Comparison of ENCODE assay signal across 31 cellular contexts in genomic region chrX:53379008-53379710, GRCh38.
"Had no signal": no experiment of that assay in that cellular context is flagged by ENCODE, and none has a peak within 500 bp of the region (broad histone marks: within the 10 kb centered on the region; RNA-seq: fewer than 3 reads in every experiment).

No MANE protein-coding gene starts in this region.

- H3K4me1 Mint-ChIP-seq: activated B cell treated with CpG ODN at 0.5 μM for 24 hours; activated CD4-positive, alpha-beta T cell treated with anti-CD3 and anti-CD28 coated beads, Interleukin-2, amount 10 ng/mL, durations not matched to agents 24 days and 14 days; activated naive CD8-positive, alpha-beta T cell treated with anti-CD3 and anti-CD28 coated beads, Interleukin-2, amount 50 U/mL, for 24 hours had no signal

- H3K4me2 ChIP-seq: SK-N-SH had no signal

- H3K27ac Mint-ChIP-seq: activated B cell treated with CpG ODN at 0.5 μM for 24 hours; activated CD4-positive, alpha-beta T cell treated with anti-CD3 and anti-CD28 coated beads, Interleukin-2, amount 10 ng/mL, durations not matched to agents 24 days and 14 days; activated CD8-positive, alpha-beta T cell treated with anti-CD3 and anti-CD28 coated beads for 36 hours; activated naive CD8-positive, alpha-beta T cell treated with anti-CD3 and anti-CD28 coated beads, Interleukin-2, amount 50 U/mL, for 24 hours; activated T-cell treated with anti-CD3 and anti-CD28 coated beads, Interleukin-2, amount 50 U/mL, for 24 hours; activated T-helper 1 cell treated with anti-CD3 and anti-CD28 coated beads, Interleukin-12 subunit alpha, Interleukin-12 subunit beta, Interleukin-2, Interleukin-4 antibody, amounts not matched to agents 30 ng/mL and 10 ng/mL and 1 ng/mL, durations not matched to agents 14 hours and 24 hours and 36 hours; T-helper 1 cell treated with Interleukin-12 subunit alpha and Interleukin-12 subunit beta and Interleukin-4 antibody, amounts not matched to agents 30 μg/mL and 1 μg/mL, for 36 hours; T-helper 2 cell treated with Interferon-gamma antibody and Interleukin-4, amounts not matched to agents 5 μg/mL and 100 μg/mL, for 36 hours had no signal

- H3K9me3 Mint-ChIP-seq: activated B cell treated with CpG ODN at 0.5 μM for 24 hours; activated CD4-positive, alpha-beta T cell treated with anti-CD3 and anti-CD28 coated beads, Interleukin-2, amount 10 ng/mL, durations not matched to agents 24 days and 14 days; activated CD8-positive, alpha-beta T cell treated with anti-CD3 and anti-CD28 coated beads for 36 hours; activated naive CD8-positive, alpha-beta T cell treated with anti-CD3 and anti-CD28 coated beads, Interleukin-2, amount 50 U/mL, for 24 hours; activated T-cell treated with anti-CD3 and anti-CD28 coated beads, Interleukin-2, amount 50 U/mL, for 24 hours; activated T-helper 1 cell treated with anti-CD3 and anti-CD28 coated beads, Interleukin-12 subunit alpha, Interleukin-12 subunit beta, Interleukin-2, Interleukin-4 antibody, amounts not matched to agents 30 ng/mL and 10 ng/mL and 1 ng/mL, durations not matched to agents 14 hours and 24 hours and 36 hours; T-helper 1 cell treated with Interleukin-12 subunit alpha and Interleukin-12 subunit beta and Interleukin-4 antibody, amounts not matched to agents 30 μg/mL and 1 μg/mL, for 36 hours; T-helper 2 cell treated with Interferon-gamma antibody and Interleukin-4, amounts not matched to agents 5 μg/mL and 100 μg/mL, for 36 hours had no signal

- DNase-seq: activated B cell treated with CpG ODN at 0.5 μM for 24 hours; activated CD4-positive, alpha-beta T cell treated with anti-CD3 and anti-CD28 coated beads, Interleukin-2, amount 10 ng/mL, durations not matched to agents 24 days and 14 days; activated CD4-positive, alpha-beta T cell treated with anti-CD3 and anti-CD28 coated beads, Interleukin-2, amount 50 U/mL, for 4 hours; activated CD4-positive, CD25-positive, alpha-beta regulatory T cell treated with anti-CD3 and anti-CD28 coated beads, Interleukin-2, amount 50 U/mL, for 72 hours; activated CD8-positive, alpha-beta T cell treated with anti-CD3 and anti-CD28 coated beads for 36 hours; activated effector memory CD4-positive, alpha-beta T cell treated with Interleukin-2 at 50 U/mL for 16 hours; activated naive CD4-positive, alpha-beta T cell treated with anti-CD3 and anti-CD28 coated beads, Interleukin-2, amount 50 U/mL, for 16 hours; activated naive CD8-positive, alpha-beta T cell treated with anti-CD3 and anti-CD28 coated beads, Interleukin-2, amount 50 U/mL, for 24 hours; activated T-cell treated with anti-CD3 and anti-CD28 coated beads, Interleukin-2, amount 50 U/mL, for 24 hours; anterior cingulate cortex; caudate nucleus; cerebellar nuclear complex; Karpas-422; KBM-7; NCI-H1105; NCI-H1436; NCI-H1694; NCI-H1930; NCI-H345; NCI-H524 treated with DMSO at 0.1 percent for 48 hours; Peyer's patch; RPMI8226; SHP77 treated with DMSO at 0.1 percent for 48 hours; SK-N-SH had no signal

- H3K4me3 Mint-ChIP-seq: activated B cell treated with CpG ODN at 0.5 μM for 24 hours; activated CD4-positive, alpha-beta T cell treated with anti-CD3 and anti-CD28 coated beads, Interleukin-2, amount 10 ng/mL, durations not matched to agents 24 days and 14 days; activated CD8-positive, alpha-beta T cell treated with anti-CD3 and anti-CD28 coated beads for 36 hours; activated naive CD8-positive, alpha-beta T cell treated with anti-CD3 and anti-CD28 coated beads, Interleukin-2, amount 50 U/mL, for 24 hours; activated T-cell treated with anti-CD3 and anti-CD28 coated beads, Interleukin-2, amount 50 U/mL, for 24 hours; activated T-helper 1 cell treated with anti-CD3 and anti-CD28 coated beads, Interleukin-12 subunit alpha, Interleukin-12 subunit beta, Interleukin-2, Interleukin-4 antibody, amounts not matched to agents 30 ng/mL and 10 ng/mL and 1 ng/mL, durations not matched to agents 14 hours and 24 hours and 36 hours; brain; T-helper 1 cell treated with Interleukin-12 subunit alpha and Interleukin-12 subunit beta and Interleukin-4 antibody, amounts not matched to agents 30 μg/mL and 1 μg/mL, for 36 hours; T-helper 2 cell treated with Interferon-gamma antibody and Interleukin-4, amounts not matched to agents 5 μg/mL and 100 μg/mL, for 36 hours had no signal

- H3K4me3 ChIP-seq: Peyer's patch, SJSA1 had no signal

- ATAC-seq: activated CD8-positive, alpha-beta T cell treated with anti-CD3 and anti-CD28 coated beads for 36 hours; activated naive CD8-positive, alpha-beta T cell treated with anti-CD3 and anti-CD28 coated beads, Interleukin-2, amount 50 U/mL, for 24 hours had no signal

- H3K4me1 ChIP-seq: Peyer's patch, SJSA1 had no signal

- H3K9me3 ChIP-seq: Peyer's patch, SJSA1, SK-N-SH had no signal

- FAIRE-seq: bronchial epithelial cell had no signal

- H3K27ac ChIP-seq: Peyer's patch, SJSA1, VCaP had no signal

- H3K9ac ChIP-seq: SK-N-SH had no signal

- H3K9me2 ChIP-seq: SK-N-SH had no signal

- H3K27me3 ChIP-seq: Peyer's patch, SJSA1 had no signal

- H3K27me3 Mint-ChIP-seq: activated B cell treated with CpG ODN at 0.5 μM for 24 hours; activated CD4-positive, alpha-beta T cell treated with anti-CD3 and anti-CD28 coated beads, Interleukin-2, amount 10 ng/mL, durations not matched to agents 24 days and 14 days; activated CD8-positive, alpha-beta T cell treated with anti-CD3 and anti-CD28 coated beads for 36 hours; activated naive CD8-positive, alpha-beta T cell treated with anti-CD3 and anti-CD28 coated beads, Interleukin-2, amount 50 U/mL, for 24 hours; activated T-cell treated with anti-CD3 and anti-CD28 coated beads, Interleukin-2, amount 50 U/mL, for 24 hours; brain had no signal
